In genomic region chr20:12270863-12271262, GRCh38 we compare ENCODE assay signal across 17 cellular contexts.
DNase-seq lines count a peak whose midpoint lies in the region; ATAC-seq and TF ChIP-seq lines count a peak whose summit lies in the region.
"Had no signal": no experiment of that assay in that cellular context is flagged by ENCODE, and none has a peak within 500 bp of the region (broad histone marks: within the 10 kb centered on the region; RNA-seq: fewer than 3 reads in every experiment).

No MANE protein-coding gene starts in this region.

- H3K36me3 ChIP-seq in mesendoderm (ENCODE audit: control insufficient read depth, insufficient read depth, low read length) (no peaks in the 10 kb centered on the region), uterus (no peaks in the 10 kb centered on the region), OCI-LY7 (ENCODE audit: insufficient read depth, low read length) (no peaks in the 10 kb centered on the region)
- H3K36me3 ChIP-seq: BLaER1 treated with 17β-estradiol and CSF1 and Interleukin-3, amounts not matched to agents 10 nM and 100 nM had no signal

- no peak overlapping the region for H4K5ac ChIP-seq in mesendoderm (ENCODE audit: low read length)

- H3K27ac Mint-ChIP-seq in WTC11: no peak overlapping the region
- no peak overlapping the region for H3K27ac Mint-ChIP-seq in activated CD4-positive, alpha-beta T cell treated with anti-CD3 and anti-CD28 coated beads, Interleukin-2, amount 10 ng/mL, durations not matched to agents 24 days and 14 days
- H3K27ac Mint-ChIP-seq: B cell; CD8-positive, alpha-beta T cell had no signal

- H3K56ac ChIP-seq in mesendoderm (ENCODE audit: low read length): no peak overlapping the region

- H3K4me1 Mint-ChIP-seq in WTC11: peaks cover 8% of the 10 kb centered on the region
- H3K4me1 Mint-ChIP-seq in activated CD4-positive, alpha-beta T cell treated with anti-CD3 and anti-CD28 coated beads, Interleukin-2, amount 10 ng/mL, durations not matched to agents 24 days and 14 days: no peaks in the 10 kb centered on the region
- H3K4me1 Mint-ChIP-seq: B cell had no signal

- peak; percentile 9 for DNase-seq in NCI-H82 (lab: John Stamatoyannopoulos, UW)
- DNase-seq in NCI-H82 treated with DMSO at 0.1 percent for 48 hours (lab: John Stamatoyannopoulos, UW; ENCODE audit: unreplicated experiment): no peak
- DNase-seq in NCI-H69 (lab: John Stamatoyannopoulos, UW): peak; percentile 19
- DNase-seq in WTC11 (ENCODE audit: low spot score): peak; percentile 13
- DNase-seq in mesendoderm: peak; percentile 27
- DNase-seq in activated CD4-positive, alpha-beta T cell treated with anti-CD3 and anti-CD28 coated beads, Interleukin-2, amount 10 ng/mL, durations not matched to agents 24 days and 14 days: no peak
- DNase-seq in uterus: no peak
- DNase-seq in OCI-LY7 (ENCODE audit: low spot score): no peak
- DNase-seq: 8988T; Calu3; CD8-positive, alpha-beta T cell; DMS79 treated with DMSO at 0.1 percent for 48 hours; GF-D8; GOT3; HCEC 1CT had no signal

- no peaks in the 10 kb centered on the region for H3K9me2 ChIP-seq in OCI-LY7 (ENCODE audit: insufficient read depth, low read length)

- no peak for TF ChIP-seq POLR2A in uterus (IDR thresholded peaks at IDR 0.05)

- H2AK5ac ChIP-seq in mesendoderm (ENCODE audit: low read length): no peak overlapping the region

- no peak overlapping the region for H3K23ac ChIP-seq in mesendoderm (ENCODE audit: low read length)

- H4K20me1 ChIP-seq in OCI-LY7 (ENCODE audit: insufficient read depth, low read length): no peaks in the 10 kb centered on the region
- H4K20me1 ChIP-seq: BLaER1 treated with 17β-estradiol and CSF1 and Interleukin-3, amounts not matched to agents 10 nM and 100 nM had no signal

- CTCF ChIA-PET in WTC11 (lab: Charles Lee) (no interaction called here), OCI-LY7 (lab: Charles Lee; ENCODE audit: unreplicated experiment) (no interaction called here)

- H3K4me2 ChIP-seq in mesendoderm (ENCODE audit: low read length): no peak overlapping the region
- no peak overlapping the region for H3K4me2 ChIP-seq in OCI-LY7 (ENCODE audit: low read length)
- H3K4me2 ChIP-seq: BLaER1 treated with 17β-estradiol and CSF1 and Interleukin-3, amounts not matched to agents 10 nM and 100 nM had no signal

- H3K36me3 Mint-ChIP-seq in WTC11: peaks cover 8% of the 10 kb centered on the region; the same call in 1 of the 2 replicates
- no peaks in the 10 kb centered on the region for H3K36me3 Mint-ChIP-seq in activated CD4-positive, alpha-beta T cell treated with anti-CD3 and anti-CD28 coated beads, Interleukin-2, amount 10 ng/mL, durations not matched to agents 24 days and 14 days (ENCODE audit: low read depth)
- H3K36me3 Mint-ChIP-seq: CD8-positive, alpha-beta T cell had no signal

- H3K9me3 ChIP-seq in uterus: no peaks in the 10 kb centered on the region
- H3K9me3 ChIP-seq in OCI-LY7 (ENCODE audit: low read length): no peaks in the 10 kb centered on the region
- H3K9me3 ChIP-seq: BLaER1 treated with 17β-estradiol and CSF1 and Interleukin-3, amounts not matched to agents 10 nM and 100 nM had no signal

- peak; percentile 80 for ATAC-seq in WTC11
- ATAC-seq: CD8-positive, alpha-beta T cell had no signal

- H2BK5ac ChIP-seq in mesendoderm (ENCODE audit: low read length): no peak overlapping the region

- H3K4me3 Mint-ChIP-seq in WTC11: no peak overlapping the region
- no peak overlapping the region for H3K4me3 Mint-ChIP-seq in activated CD4-positive, alpha-beta T cell treated with anti-CD3 and anti-CD28 coated beads, Interleukin-2, amount 10 ng/mL, durations not matched to agents 24 days and 14 days
- H3K4me3 Mint-ChIP-seq: B cell; CD8-positive, alpha-beta T cell had no signal

- intact Hi-C loops in activated CD4-positive, alpha-beta T cell treated with anti-CD3 and anti-CD28 coated beads, Interleukin-2, amount 10 ng/mL, durations not matched to agents 24 days and 14 days (cut with micrococcal nuclease): no loop called here
- intact Hi-C loops in uterus (cut with DNase I; ENCODE audit: low total_unique reads): no loop called here
- intact Hi-C loops in OCI-LY7 (cut with micrococcal nuclease; ENCODE audit: unreplicated experiment): no loop called here

- H2BK15ac ChIP-seq in mesendoderm (replicated peaks; ENCODE audit: low read depth): no peak overlapping the region

- H2BK120ac ChIP-seq in mesendoderm (ENCODE audit: low read depth, low read length): no peak overlapping the region

- no peak overlapping the region for H2AFZ ChIP-seq in OCI-LY7 (ENCODE audit: low read length)

- H3K18ac ChIP-seq in mesendoderm (ENCODE audit: low read length): no peak overlapping the region

- no peak overlapping the region for H3K4ac ChIP-seq in mesendoderm (ENCODE audit: low read depth, low read length)

- H3K79me2 ChIP-seq in mesendoderm (ENCODE audit: control insufficient read depth, insufficient read depth, low read length) (no peaks in the 10 kb centered on the region), OCI-LY7 (ENCODE audit: insufficient read depth, low read depth, low read length) (no peaks in the 10 kb centered on the region)

- no peak overlapping the region for H3K27ac ChIP-seq in mesendoderm (ENCODE audit: low read depth, low read length)
- H3K27ac ChIP-seq in uterus: no peak overlapping the region
- no peak overlapping the region for H3K27ac ChIP-seq in OCI-LY7 (ENCODE audit: low read depth, low read length, poor library complexity, severe bottlenecking)
- H3K27ac ChIP-seq: BLaER1 treated with 17β-estradiol and CSF1 and Interleukin-3, amounts not matched to agents 10 nM and 100 nM had no signal

- no peak overlapping the region for H3K9ac ChIP-seq in mesendoderm (ENCODE audit: low read length)
- H3K9ac ChIP-seq: BLaER1 treated with 17β-estradiol and CSF1 and Interleukin-3, amounts not matched to agents 10 nM and 100 nM had no signal

- BruUV-seq in OCI-LY7 (replicated peaks; lab: Mats Ljungman, UMichigan): no TSS peak

- H3K79me1 ChIP-seq in mesendoderm (ENCODE audit: low read length): no peaks in the 10 kb centered on the region

- H3K4me1 ChIP-seq in mesendoderm (ENCODE audit: control insufficient read depth, low read depth, low read length) (no peaks in the 10 kb centered on the region), uterus (no peaks in the 10 kb centered on the region), OCI-LY7 (ENCODE audit: insufficient read depth, low read length, poor library complexity, severe bottlenecking) (no peaks in the 10 kb centered on the region)
- H3K4me1 ChIP-seq: BLaER1 treated with 17β-estradiol and CSF1 and Interleukin-3, amounts not matched to agents 10 nM and 100 nM had no signal

- H4K8ac ChIP-seq in mesendoderm (ENCODE audit: low read depth, low read length): no peak overlapping the region

- H3K4me3 ChIP-seq in mesendoderm (ENCODE audit: low read length) (no peak overlapping the region), uterus (no peak overlapping the region), OCI-LY7 (ENCODE audit: low read depth, low read length, poor library complexity, severe bottlenecking) (no peak overlapping the region)
- H3K4me3 ChIP-seq: BLaER1 treated with 17β-estradiol and CSF1 and Interleukin-3, amounts not matched to agents 10 nM and 100 nM had no signal

- WGBS in mesendoderm (ENCODE audit: extremely low coverage, insufficient coverage, low lambda C conversion rate): no CpG with 5 or more reads among the region's 4 CpGs

- peaks cover 19% of the 10 kb centered on the region for H3K9me3 Mint-ChIP-seq in WTC11
- no peaks in the 10 kb centered on the region for H3K9me3 Mint-ChIP-seq in activated CD4-positive, alpha-beta T cell treated with anti-CD3 and anti-CD28 coated beads, Interleukin-2, amount 10 ng/mL, durations not matched to agents 24 days and 14 days
- H3K9me3 Mint-ChIP-seq: CD8-positive, alpha-beta T cell had no signal

- H3K27me3 Mint-ChIP-seq in WTC11 (ENCODE audit: low read depth): no peaks in the 10 kb centered on the region
- no peaks in the 10 kb centered on the region for H3K27me3 Mint-ChIP-seq in activated CD4-positive, alpha-beta T cell treated with anti-CD3 and anti-CD28 coated beads, Interleukin-2, amount 10 ng/mL, durations not matched to agents 24 days and 14 days
- H3K27me3 Mint-ChIP-seq: B cell had no signal

- POLR2A ChIA-PET in WTC11 (lab: Charles Lee) (no interaction called here), OCI-LY7 (lab: Charles Lee) (no interaction called here)

- H3K27me3 ChIP-seq in mesendoderm (ENCODE audit: insufficient read depth, low read length, poor library complexity) (no peaks in the 10 kb centered on the region), uterus (no peaks in the 10 kb centered on the region)
- H3K27me3 ChIP-seq: BLaER1 treated with 17β-estradiol and CSF1 and Interleukin-3, amounts not matched to agents 10 nM and 100 nM had no signal

- no peak for TF ChIP-seq CTCF in WTC11 (IDR thresholded peaks at IDR 0.05)
- no peak for TF ChIP-seq CTCF in uterus (IDR thresholded peaks at IDR 0.05)
- no peak for TF ChIP-seq CTCF in OCI-LY7 (conservative IDR thresholded peaks at IDR 0.05; ENCODE audit: low read length)

TF ChIP-seq in WTC11, 78 proteins besides CTCF, POLR2A, EP300 and RAD21 (continues in another document):
- TF ChIP-seq ATF2 (CRISPR knock-in tag; IDR thresholded peaks at IDR 0.05; ENCODE audit: borderline replicate concordance, low read depth) (no peak), NR1H2 (CRISPR knock-in tag; IDR thresholded peaks at IDR 0.05) (no peak), ZNF219 (CRISPR knock-in tag; IDR thresholded peaks at IDR 0.05; ENCODE audit: borderline replicate concordance) (no peak), KAT7 (CRISPR knock-in tag; IDR thresholded peaks at IDR 0.05; ENCODE audit: borderline replicate concordance) (no peak), E2F5 (CRISPR knock-in tag; IDR thresholded peaks at IDR 0.05) (no peak), HMGA2 (CRISPR knock-in tag; IDR thresholded peaks at IDR 0.05) (no peak)

Comparison
In these comparisons a context has a peak if more than half of its experiments do, and no peak if none do; other contexts are left out.
1. DNase-seq: peak in NCI-H82 (single experiment), NCI-H69 (single experiment), WTC11 (single experiment) and mesendoderm (single experiment); none in NCI-H82 treated with DMSO at 0.1 percent for 48 hours (single experiment), activated CD4-positive, alpha-beta T cell treated with anti-CD3 and anti-CD28 coated beads, Interleukin-2, amount 10 ng/mL, durations not matched to agents 24 days and 14 days (single experiment), uterus (0 of 2) and OCI-LY7 (single experiment).